16 cellular contexts compared by ENCODE assay signal in the genomic region with DNA sequence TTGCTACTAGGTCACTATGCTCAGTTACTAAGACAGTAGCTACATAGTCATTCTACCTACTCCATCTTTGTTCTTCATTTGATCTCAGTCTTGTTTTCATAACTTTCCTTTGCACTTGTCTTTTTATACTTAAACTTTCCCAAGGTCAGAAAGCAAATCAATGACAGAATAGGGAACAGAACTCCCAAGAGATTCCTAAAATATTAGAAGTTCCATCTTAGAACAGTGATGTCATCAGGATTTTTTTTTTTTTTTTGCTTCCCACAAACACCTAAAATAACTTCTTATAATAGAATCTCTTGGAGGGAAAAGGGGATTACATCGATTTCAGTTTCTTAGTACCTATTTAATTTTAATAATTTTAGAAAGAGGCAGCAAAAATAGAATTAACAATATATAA.
DNase-seq lines count a peak whose midpoint lies in the region; ATAC-seq, FAIRE-seq and TF ChIP-seq lines count a peak whose summit lies in the region.
"Had no signal": no experiment of that assay in that cellular context is flagged by ENCODE, and none has a peak within 500 bp of the region (broad histone marks: within the 10 kb centered on the region; RNA-seq: fewer than 3 reads in every experiment).

No MANE protein-coding gene starts in this region.

- in situ Hi-C loops in K562 (cut with MboI): no loop called here

- H3K36me3 Mint-ChIP-seq in Caco-2 (ENCODE audit: insufficient read depth, unreplicated experiment): peaks cover 51% of the 10 kb centered on the region

- peaks cover 9% of the 10 kb centered on the region for H3K9me3 ChIP-seq in Caco-2
- no peaks in the 10 kb centered on the region for H3K9me3 ChIP-seq in K562 (replicated peaks; ENCODE audit: control insufficient read depth, insufficient read depth, low read depth, low read length)
- H3K9me3 ChIP-seq in pancreas: no peaks in the 10 kb centered on the region

- no peak overlapping the region for H3K27ac ChIP-seq in K562 (ENCODE audit: extremely low read depth, low read depth, low read length)
- H3K27ac ChIP-seq in pancreas: no peak overlapping the region
- H3K27ac ChIP-seq: BLaER1 had no signal

- CTCF ChIA-PET in Caco-2 (lab: Charles Lee) (no interaction called here), K562 (lab: Yijun Ruan, JAX; ENCODE audit: low intra/inter-chr PET ratio) (no interaction called here)

- H3K4me2 ChIP-seq in K562 (ENCODE audit: insufficient read depth, low read length): no peak overlapping the region
- H3K4me2 ChIP-seq: BLaER1 had no signal

- FAIRE-seq in G401.6 (lab: Jason Lieb, UNC) (peak; percentile 72), K562 (lab: Jason Lieb, UNC) (peak; percentile 11), pancreas (lab: Jason Lieb, UNC) (peak; percentile 17)
- FAIRE-seq: GM12891 had no signal

- no peak overlapping the region for H3K4me3 ChIP-seq in Caco-2 (ENCODE audit: low read depth, low read length)
- H3K4me3 ChIP-seq in K562: no peak overlapping the region
- H3K4me3 ChIP-seq in pancreas: no peak overlapping the region
- H3K4me3 ChIP-seq: BLaER1, HAP-1 had no signal

- no peaks in the 10 kb centered on the region for H3K9me1 ChIP-seq in K562 (ENCODE audit: control insufficient read depth, insufficient read depth, low read length)

- H3K27me3 Mint-ChIP-seq in Caco-2 (ENCODE audit: insufficient read depth, unreplicated experiment): no peaks in the 10 kb centered on the region

- BruUV-seq in Caco-2 (replicated peaks; lab: Mats Ljungman, UMichigan) (no TSS peak), K562 (replicated peaks; lab: Mats Ljungman, UMichigan) (no TSS peak)

- H3K4me3 Mint-ChIP-seq in Caco-2 (ENCODE audit: unreplicated experiment): no peak overlapping the region
- H3K4me3 Mint-ChIP-seq: CD8-positive, alpha-beta memory T cell; HFFc6 had no signal

- H3K9ac ChIP-seq in K562 (ENCODE audit: insufficient read depth in 1 of 2, low read depth in 2 of 2, low read length in 2 of 2): no peak overlapping the region
- H3K9ac ChIP-seq: BLaER1 had no signal

- H3K4me1 ChIP-seq in Caco-2 (peaks cover 29% of the 10 kb centered on the region), K562 (replicated peaks in 1 of 2; ENCODE audit: control insufficient read depth in 2 of 2, insufficient read depth in 2 of 2, low read length in 2 of 2) (no peaks in the 10 kb centered on the region), pancreas (peaks cover 0 to 11% (median 10%) of the 10 kb centered on the region in 3 donors)
- H3K4me1 ChIP-seq: BLaER1 had no signal

- H4K20me1 ChIP-seq in K562 (replicated peaks; ENCODE audit: control insufficient read depth, insufficient read depth, low read length): no peaks in the 10 kb centered on the region
- H4K20me1 ChIP-seq: BLaER1 had no signal

- H3K4me1 Mint-ChIP-seq in Caco-2 (ENCODE audit: low read depth, unreplicated experiment): peaks cover 9% of the 10 kb centered on the region
- H3K4me1 Mint-ChIP-seq: CD8-positive, alpha-beta memory T cell had no signal

- no peak for TF ChIP-seq EP300 in K562 (IDR thresholded peaks at IDR 0.05; ENCODE audit: low read length)

- no peaks in the 10 kb centered on the region for H3K27me3 ChIP-seq in Caco-2 (replicated peaks; ENCODE audit: control insufficient read depth, insufficient read depth, low read length)
- no peaks in the 10 kb centered on the region; a peak in 2 of 5 replicates for H3K27me3 ChIP-seq in K562 (ENCODE audit: control insufficient read depth in 2 of 2, insufficient read depth in 2 of 2, low read length in 2 of 2)
- H3K27me3 ChIP-seq in pancreas: no peaks in the 10 kb centered on the region
- H3K27me3 ChIP-seq: BLaER1 had no signal

- H3K36me3 ChIP-seq in Caco-2 (ENCODE audit: control insufficient read depth, insufficient read depth, low read length): no peaks in the 10 kb centered on the region; the same call in 1 of the 2 replicates
- no peaks in the 10 kb centered on the region for H3K36me3 ChIP-seq in K562 (ENCODE audit: control insufficient read depth, insufficient read depth, low read length)
- H3K36me3 ChIP-seq in pancreas: no peaks in the 10 kb centered on the region
- H3K36me3 ChIP-seq: BLaER1, HAP-1 had no signal

- ATAC-seq in K562 (no peak), pancreas (no peak), HG03469 (IDR thresholded peaks at IDR 0.05; ENCODE audit: unreplicated experiment) (no peak), HG03095 (IDR thresholded peaks at IDR 0.05; ENCODE audit: unreplicated experiment) (no peak), GM18519 (IDR thresholded peaks at IDR 0.05; ENCODE audit: low FRiP score, unreplicated experiment) (no peak)

- DNase-seq in Caco-2 (no peak), K562 (ENCODE audit: extremely low read depth in 1 of 4, low spot score in 3 of 4) (no peak), pancreas (no peak), NCI-H2081 (lab: John Stamatoyannopoulos, UW) (no peak)
- DNase-seq: AML-193; CD8-positive, alpha-beta memory T cell; DMS53; GOT3; HFFc6 had no signal

- peaks cover 10% of the 10 kb centered on the region for H3K9me3 Mint-ChIP-seq in Caco-2 (ENCODE audit: unreplicated experiment)

- no peaks in the 10 kb centered on the region for H3K79me2 ChIP-seq in K562 (ENCODE audit: control insufficient read depth, insufficient read depth, low read length)

- intact Hi-C loops in Caco-2 (cut with micrococcal nuclease; ENCODE audit: unreplicated experiment): no loop called here
- intact Hi-C loops in K562 (cut with micrococcal nuclease): no loop called here
- intact Hi-C loops in pancreas (cut with DNase I): no loop called here

- H2AFZ ChIP-seq in K562 (ENCODE audit: low read depth, low read length): no peak overlapping the region

- TF ChIP-seq CTCF in Caco-2 (IDR thresholded peaks at IDR 0.05; ENCODE audit: insufficient read depth in 1 of 2, low read depth in 1 of 2, low read length in 1 of 2, severe bottlenecking in 1 of 2, unreplicated experiment in 1 of 2) (no peak), K562 (IDR thresholded peaks at IDR 0.05 in 2 of 3, conservative IDR thresholded peaks at IDR 0.05 in 1 of 3; ENCODE audit: insufficient read depth in 2 of 3, low read depth in 1 of 3, low read length in 3 of 3) (no peak), pancreas (IDR thresholded peaks at IDR 0.05) (no peak)

- 6% methylated on average over 1 of the region's 1 CpG for WGBS in K562 (ENCODE audit: insufficient coverage, low coverage, missing lambda C conversion rate)
- 86 to 88% methylated on average over 1 of the region's 1 CpG for WGBS in pancreas, 2 donors

- POLR2A ChIA-PET in Caco-2 (lab: Charles Lee): no interaction called here
- POLR2A ChIA-PET in K562 (lab: Yijun Ruan, JAX): interaction anchor here (0.9 kb wide), 1 partner anchor 8 kb away, joined by 4 read pairs; no protein-coding TSS in a partner anchor

- TF ChIP-seq RAD21 in K562 (CRISPR knock-in tag; conservative IDR thresholded peaks at IDR 0.05 in 1 of 2, IDR thresholded peaks at IDR 0.05 in 1 of 2): no peak

- no peak for TF ChIP-seq POLR2A in K562 (conservative IDR thresholded peaks at IDR 0.05)

- H3K27ac Mint-ChIP-seq in Caco-2 (ENCODE audit: unreplicated experiment): peak overlapping the region; percentile 23
- H3K27ac Mint-ChIP-seq: CD8-positive, alpha-beta memory T cell; HFFc6 had no signal

TF ChIP-seq in K562, 482 proteins besides CTCF, POLR2A, EP300 and RAD21 (continues in another document):
- no peak for TF ChIP-seq ZBTB1 (CRISPR knock-in tag; IDR thresholded peaks at IDR 0.05; ENCODE audit: borderline replicate concordance, low read depth)
- TF ChIP-seq EZH2 (IDR thresholded peaks at IDR 0.05; ENCODE audit: borderline replicate concordance, low read depth, low read length): no peak
- TF ChIP-seq, protein P1, sequence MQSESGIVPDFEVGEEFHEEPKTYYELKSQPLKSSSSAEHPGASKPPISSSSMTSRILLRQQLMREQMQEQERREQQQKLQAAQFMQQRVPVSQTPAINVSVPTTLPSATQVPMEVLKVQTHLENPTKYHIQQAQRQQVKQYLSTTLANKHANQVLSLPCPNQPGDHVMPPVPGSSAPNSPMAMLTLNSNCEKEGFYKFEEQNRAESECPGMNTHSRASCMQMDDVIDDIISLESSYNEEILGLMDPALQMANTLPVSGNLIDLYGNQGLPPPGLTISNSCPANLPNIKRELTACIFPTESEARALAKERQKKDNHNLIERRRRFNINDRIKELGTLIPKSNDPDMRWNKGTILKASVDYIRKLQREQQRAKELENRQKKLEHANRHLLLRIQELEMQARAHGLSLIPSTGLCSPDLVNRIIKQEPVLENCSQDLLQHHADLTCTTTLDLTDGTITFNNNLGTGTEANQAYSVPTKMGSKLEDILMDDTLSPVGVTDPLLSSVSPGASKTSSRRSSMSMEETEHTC (IDR thresholded peaks at IDR 0.05): no peak
- TF ChIP-seq FOXJ2 (tag; IDR thresholded peaks at IDR 0.05): no peak
- TF ChIP-seq, protein P2, sequence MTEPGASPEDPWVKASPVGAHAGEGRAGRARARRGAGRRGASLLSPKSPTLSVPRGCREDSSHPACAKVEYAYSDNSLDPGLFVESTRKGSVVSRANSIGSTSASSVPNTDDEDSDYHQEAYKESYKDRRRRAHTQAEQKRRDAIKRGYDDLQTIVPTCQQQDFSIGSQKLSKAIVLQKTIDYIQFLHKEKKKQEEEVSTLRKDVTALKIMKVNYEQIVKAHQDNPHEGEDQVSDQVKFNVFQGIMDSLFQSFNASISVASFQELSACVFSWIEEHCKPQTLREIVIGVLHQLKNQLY (CRISPR knock-in tag; conservative IDR thresholded peaks at IDR 0.05): no peak
- no peak for TF ChIP-seq ZNF445 (CRISPR knock-in tag; IDR thresholded peaks at IDR 0.05; ENCODE audit: low read depth)
- TF ChIP-seq SIX5 (IDR thresholded peaks at IDR 0.05; ENCODE audit: borderline replicate concordance in 1 of 2, insufficient read depth in 1 of 2, low read depth in 1 of 2, low read length in 2 of 2): no peak
- TF ChIP-seq, protein P3, sequence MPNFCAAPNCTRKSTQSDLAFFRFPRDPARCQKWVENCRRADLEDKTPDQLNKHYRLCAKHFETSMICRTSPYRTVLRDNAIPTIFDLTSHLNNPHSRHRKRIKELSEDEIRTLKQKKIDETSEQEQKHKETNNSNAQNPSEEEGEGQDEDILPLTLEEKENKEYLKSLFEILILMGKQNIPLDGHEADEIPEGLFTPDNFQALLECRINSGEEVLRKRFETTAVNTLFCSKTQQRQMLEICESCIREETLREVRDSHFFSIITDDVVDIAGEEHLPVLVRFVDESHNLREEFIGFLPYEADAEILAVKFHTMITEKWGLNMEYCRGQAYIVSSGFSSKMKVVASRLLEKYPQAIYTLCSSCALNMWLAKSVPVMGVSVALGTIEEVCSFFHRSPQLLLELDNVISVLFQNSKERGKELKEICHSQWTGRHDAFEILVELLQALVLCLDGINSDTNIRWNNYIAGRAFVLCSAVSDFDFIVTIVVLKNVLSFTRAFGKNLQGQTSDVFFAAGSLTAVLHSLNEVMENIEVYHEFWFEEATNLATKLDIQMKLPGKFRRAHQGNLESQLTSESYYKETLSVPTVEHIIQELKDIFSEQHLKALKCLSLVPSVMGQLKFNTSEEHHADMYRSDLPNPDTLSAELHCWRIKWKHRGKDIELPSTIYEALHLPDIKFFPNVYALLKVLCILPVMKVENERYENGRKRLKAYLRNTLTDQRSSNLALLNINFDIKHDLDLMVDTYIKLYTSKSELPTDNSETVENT (CRISPR knock-in tag; IDR thresholded peaks at IDR 0.05): no peak
